Comparison of ENCODE assay signal across 23 cellular contexts in genomic region chr9:137916540-137916939, GRCh38. TPM values are rescaled to one million over a fixed set of nuclear protein-coding genes. Genes with fewer than 3 reads are reported as not detected.
"Had no signal": no experiment of that assay in that cellular context is flagged by ENCODE, and none has a peak within 500 bp of the region (broad histone marks: within the 10 kb centered on the region; RNA-seq: fewer than 3 reads in every experiment).

No MANE protein-coding gene starts in this region.

- H3K9me3 Mint-ChIP-seq: activated naive CD4-positive, alpha-beta T cell treated with anti-CD3 and anti-CD28 coated beads, Interleukin-2, amount 50 U/mL, for 72 hours; activated T-helper 1 cell treated with anti-CD3 and anti-CD28 coated beads, Interleukin-12 subunit alpha, Interleukin-12 subunit beta, Interleukin-2, Interleukin-4 antibody, amounts not matched to agents 30 ng/mL and 10 ng/mL and 1 ng/mL, durations not matched to agents 14 hours and 24 hours and 36 hours; effector memory CD8-positive, alpha-beta T cell; natural killer cell treated with Interleukin-12 subunit alpha and Interleukin-12 subunit beta and Interleukin-15 and Interleukin-18, amount 100 ng/mL, for 72 hours had no signal

- ATAC-seq: activated CD8-positive, alpha-beta T cell treated with anti-CD3 and anti-CD28 coated beads, Interleukin-2, amount 10 ng/mL, durations not matched to agents 7 days and 5 days; activated naive CD4-positive, alpha-beta T cell treated with anti-CD3 and anti-CD28 coated beads, Interleukin-2, amount 50 U/mL, for 72 hours; effector memory CD8-positive, alpha-beta T cell; left ventricle myocardium superior had no signal

- H3K4me3 Mint-ChIP-seq: activated CD8-positive, alpha-beta T cell treated with anti-CD3 and anti-CD28 coated beads, Interleukin-2, amount 10 ng/mL, durations not matched to agents 7 days and 5 days; activated T-helper 1 cell treated with anti-CD3 and anti-CD28 coated beads, Interleukin-12 subunit alpha, Interleukin-12 subunit beta, Interleukin-2, Interleukin-4 antibody, amounts not matched to agents 30 ng/mL and 10 ng/mL and 1 ng/mL, durations not matched to agents 14 hours and 24 hours and 36 hours; effector memory CD8-positive, alpha-beta T cell; natural killer cell treated with Interleukin-12 subunit alpha and Interleukin-12 subunit beta and Interleukin-15 and Interleukin-18, amount 100 ng/mL, for 72 hours had no signal

- H3K27ac ChIP-seq: ascending aorta, esophagus muscularis mucosa, sigmoid colon, VCaP had no signal

- H3K4me3 ChIP-seq: ascending aorta, esophagus muscularis mucosa, sigmoid colon, smooth muscle cell had no signal

- H3K27me3 ChIP-seq: ascending aorta, sigmoid colon had no signal

- H3K27ac Mint-ChIP-seq: activated CD8-positive, alpha-beta T cell treated with anti-CD3 and anti-CD28 coated beads, Interleukin-2, amount 10 ng/mL, durations not matched to agents 7 days and 5 days; activated naive CD4-positive, alpha-beta T cell treated with anti-CD3 and anti-CD28 coated beads, Interleukin-2, amount 50 U/mL, for 72 hours; activated T-helper 1 cell treated with anti-CD3 and anti-CD28 coated beads, Interleukin-12 subunit alpha, Interleukin-12 subunit beta, Interleukin-2, Interleukin-4 antibody, amounts not matched to agents 30 ng/mL and 10 ng/mL and 1 ng/mL, durations not matched to agents 14 hours and 24 hours and 36 hours; effector memory CD8-positive, alpha-beta T cell; progenitor cell of endocrine pancreas had no signal

- H3K36me3 ChIP-seq: ascending aorta, esophagus muscularis mucosa, sigmoid colon had no signal

- H3K9me3 ChIP-seq: ascending aorta, esophagus muscularis mucosa, sigmoid colon had no signal

- H3K36me3 Mint-ChIP-seq: activated naive CD4-positive, alpha-beta T cell treated with anti-CD3 and anti-CD28 coated beads, Interleukin-2, amount 50 U/mL, for 72 hours; natural killer cell treated with Interleukin-12 subunit alpha and Interleukin-12 subunit beta and Interleukin-15 and Interleukin-18, amount 100 ng/mL, for 72 hours had no signal

- DNase-seq: activated CD4-positive, alpha-beta T cell treated with anti-CD3 and anti-CD28 coated beads for 1 hour; activated CD4-positive, alpha-beta T cell treated with anti-CD3 and anti-CD28 coated beads, Interleukin-2, amount 50 U/mL, for 1 hour; activated CD8-positive, alpha-beta T cell treated with anti-CD3 and anti-CD28 coated beads, Interleukin-2, amount 10 ng/mL, durations not matched to agents 7 days and 5 days; activated gamma-delta T cell treated with Interleukin-2 at 50 U/mL for 16 hours; central memory CD4-positive, alpha-beta T cell; effector memory CD8-positive, alpha-beta T cell; hippocampal formation; left ventricle myocardium superior; midbrain; retina; sigmoid colon; stimulated activated CD4-positive, alpha-beta T cell treated with anti-CD3 and anti-CD28 coated beads, Interleukin-4, amount 100 ng/mL, for 1 hour; stimulated activated naive CD4-positive, alpha-beta T cell had no signal

RNA-seq across cellular contexts. Expression of gene CACNA1B, which starts 39.0 kb away (rescaled TPM):
- total RNA-seq: activated CD8-positive, alpha-beta T cell treated with anti-CD3 and anti-CD28 coated beads, Interleukin-2, amount 10 ng/mL, durations not matched to agents 7 days and 5 days; activated T-helper 1 cell treated with anti-CD3 and anti-CD28 coated beads, Interleukin-12 subunit alpha, Interleukin-12 subunit beta, Interleukin-2, Interleukin-4 antibody, amounts not matched to agents 30 ng/mL and 10 ng/mL and 1 ng/mL, durations not matched to agents 14 hours and 24 hours and 36 hours; ascending aorta; omental fat pad; T-helper 2 cell treated with Interferon-gamma antibody and Interleukin-4, amounts not matched to agents 100 ng/mL and 5 ng/mL, for 36 hours had no signal
